29 cellular contexts compared by ENCODE assay signal in genomic region chr2:133447303-133447702, GRCh38.
"Had no signal": no experiment of that assay in that cellular context is flagged by ENCODE, and none has a peak within 500 bp of the region (broad histone marks: within the 10 kb centered on the region; RNA-seq: fewer than 3 reads in every experiment).

No MANE protein-coding gene starts in this region.

- H3K9me3 ChIP-seq: stomach, suprapubic skin, testis, thoracic aorta, thyroid gland, tibial artery, tibial nerve, transverse colon, upper lobe of left lung, upper lobe of right lung, uterus, vagina had no signal

- H3K27me3 ChIP-seq: stomach, suprapubic skin, testis, thyroid gland, tibial artery, tibial nerve, transverse colon, upper lobe of left lung, upper lobe of right lung, uterus, vagina had no signal

- H3K27me3 Mint-ChIP-seq: stimulated activated memory B cell treated with anti-CD40 and anti-IgM and Interleukin-4, amounts not matched to agents 10 μg/mL and 1 μg/mL and 100 μg/mL, for 72 hours; stimulated activated naive B cell treated with anti-CD40 and anti-IgM and Interleukin-4, amounts not matched to agents 10 μg/mL and 1 μg/mL and 100 μg/mL, for 72 hours; stimulated activated naive CD8-positive, alpha-beta T cell treated with anti-CD3 and anti-CD28 coated beads, Interleukin-15, amount 100 ng/mL, for 72 hours; stimulated activated naive CD8-positive, alpha-beta T cell treated with anti-CD3 and anti-CD28 coated beads, Interleukin-15, Interleukin-2, amounts not matched to agents 100 ng/mL and 50 ng/mL, for 24 hours had no signal

- DNase-seq: stimulated activated CD4-positive, alpha-beta T cell treated with anti-CD3 and anti-CD28 coated beads, Interleukin-2, amount 100 ng/mL, for 48 hours; stimulated activated CD4-positive, alpha-beta T cell treated with anti-CD3 and anti-CD28 coated beads, Interleukin-4, amount 100 ng/mL, for 1 hour; stimulated activated CD4-positive, alpha-beta T cell treated with anti-CD3 and anti-CD28 coated beads, Interleukin-4, amount 100 ng/mL, for 24 hours; stimulated activated CD4-positive, alpha-beta T cell treated with anti-CD3 and anti-CD28 coated beads, Interleukin-4, amount 100 ng/mL, for 4 hours; stimulated activated CD8-positive, alpha-beta memory T cell treated with anti-CD3 and anti-CD28 coated beads, Interleukin-4, amount 100 ng/mL, for 48 hours; stimulated activated naive B cell treated with anti-CD40 and anti-IgM and Interleukin-4, amounts not matched to agents 10 μg/mL and 1 μg/mL and 100 μg/mL, for 72 hours; stimulated activated naive CD4-positive, alpha-beta T cell; stimulated activated naive CD4-positive, alpha-beta T cell treated with Interleukin-2 at 50 U/mL for 16 hours; stimulated activated naive CD8-positive, alpha-beta T cell treated with anti-CD3 and anti-CD28 coated beads, Interleukin-15, amount 100 ng/mL, for 72 hours; stimulated activated naive CD8-positive, alpha-beta T cell treated with anti-CD3 and anti-CD28 coated beads, Interleukin-15, Interleukin-2, amounts not matched to agents 100 U/mL and 50 U/mL, for 24 hours; stomach; substantia nigra; testis; thyroid gland; tibial artery; transverse colon; trophoblast cell; upper lobe of left lung; upper lobe of right lung; uterus had no signal

- H3K4me1 ChIP-seq: stomach, suprapubic skin, testis, thyroid gland, tibial artery, transverse colon, upper lobe of left lung, upper lobe of right lung, uterus, vagina had no signal

- H3K4me3 ChIP-seq: stomach, suprapubic skin, testis, thoracic aorta, thyroid gland, tibial artery, tibial nerve, transverse colon, upper lobe of left lung, upper lobe of right lung, uterus, vagina had no signal

- FAIRE-seq: urothelium cell line had no signal

- H3K27ac ChIP-seq: stomach, suprapubic skin, testis, thoracic aorta, thyroid gland, tibial artery, tibial nerve, transverse colon, upper lobe of left lung, upper lobe of right lung, uterus, vagina had no signal

- H3K4me3 Mint-ChIP-seq: stimulated activated effector memory CD8-positive, alpha-beta T cell treated with anti-CD3 and anti-CD28 coated beads, Interleukin-12 subunit alpha, Interleukin-12 subunit beta, amount 100 ng/mL, for 72 hours; stimulated activated memory B cell treated with anti-CD40 and anti-IgM and Interleukin-4, amounts not matched to agents 10 μg/mL and 1 μg/mL and 100 μg/mL, for 72 hours; stimulated activated naive B cell treated with anti-CD40 and anti-IgM and Interleukin-4, amounts not matched to agents 10 μg/mL and 1 μg/mL and 100 μg/mL, for 72 hours; stimulated activated naive CD8-positive, alpha-beta T cell treated with anti-CD3 and anti-CD28 coated beads, Interleukin-15, amount 100 ng/mL, for 72 hours; stimulated activated naive CD8-positive, alpha-beta T cell treated with anti-CD3 and anti-CD28 coated beads, Interleukin-15, Interleukin-2, amounts not matched to agents 100 ng/mL and 50 ng/mL, for 24 hours; type B pancreatic cell had no signal

- H3K4me1 Mint-ChIP-seq: stimulated activated effector memory CD8-positive, alpha-beta T cell treated with anti-CD3 and anti-CD28 coated beads, Interleukin-12 subunit alpha, Interleukin-12 subunit beta, amount 100 ng/mL, for 72 hours; stimulated activated memory B cell treated with anti-CD40 and anti-IgM and Interleukin-4, amounts not matched to agents 10 μg/mL and 1 μg/mL and 100 μg/mL, for 72 hours; stimulated activated naive B cell treated with anti-CD40 and anti-IgM and Interleukin-4, amounts not matched to agents 10 μg/mL and 1 μg/mL and 100 μg/mL, for 72 hours; stimulated activated naive CD8-positive, alpha-beta T cell treated with anti-CD3 and anti-CD28 coated beads, Interleukin-15, amount 100 ng/mL, for 72 hours had no signal

- ATAC-seq: stimulated activated effector memory CD8-positive, alpha-beta T cell treated with anti-CD3 and anti-CD28 coated beads, Interleukin-12 subunit alpha, Interleukin-12 subunit beta, amount 100 ng/mL, for 72 hours; stimulated activated memory B cell treated with anti-CD40 and anti-IgM and Interleukin-4, amounts not matched to agents 10 μg/mL and 1 μg/mL and 100 μg/mL, for 72 hours; stimulated activated naive B cell treated with anti-CD40 and anti-IgM and Interleukin-4, amounts not matched to agents 10 μg/mL and 1 μg/mL and 100 μg/mL, for 72 hours; stimulated activated naive CD8-positive, alpha-beta T cell treated with anti-CD3 and anti-CD28 coated beads, Interleukin-15, amount 100 ng/mL, for 72 hours; stimulated activated naive CD8-positive, alpha-beta T cell treated with anti-CD3 and anti-CD28 coated beads, Interleukin-15, Interleukin-2, amounts not matched to agents 100 U/mL and 50 U/mL, for 24 hours; upper lobe of right lung had no signal

- H3K36me3 Mint-ChIP-seq: stimulated activated effector memory CD8-positive, alpha-beta T cell treated with anti-CD3 and anti-CD28 coated beads, Interleukin-12 subunit alpha, Interleukin-12 subunit beta, amount 100 ng/mL, for 72 hours; stimulated activated memory B cell treated with anti-CD40 and anti-IgM and Interleukin-4, amounts not matched to agents 10 μg/mL and 1 μg/mL and 100 μg/mL, for 72 hours; stimulated activated naive B cell treated with anti-CD40 and anti-IgM and Interleukin-4, amounts not matched to agents 10 μg/mL and 1 μg/mL and 100 μg/mL, for 72 hours; type B pancreatic cell had no signal

- H3K36me3 ChIP-seq: stomach, suprapubic skin, thoracic aorta, thyroid gland, tibial artery, tibial nerve, transverse colon, upper lobe of left lung, upper lobe of right lung, uterus, vagina had no signal

- H3K27ac Mint-ChIP-seq: stimulated activated effector memory CD8-positive, alpha-beta T cell treated with anti-CD3 and anti-CD28 coated beads, Interleukin-12 subunit alpha, Interleukin-12 subunit beta, amount 100 ng/mL, for 72 hours; stimulated activated memory B cell treated with anti-CD40 and anti-IgM and Interleukin-4, amounts not matched to agents 10 μg/mL and 1 μg/mL and 100 μg/mL, for 72 hours; stimulated activated naive B cell treated with anti-CD40 and anti-IgM and Interleukin-4, amounts not matched to agents 10 μg/mL and 1 μg/mL and 100 μg/mL, for 72 hours; stimulated activated naive CD8-positive, alpha-beta T cell treated with anti-CD3 and anti-CD28 coated beads, Interleukin-15, Interleukin-2, amounts not matched to agents 100 ng/mL and 50 ng/mL, for 24 hours; type B pancreatic cell had no signal

- H3K9me3 Mint-ChIP-seq: stimulated activated memory B cell treated with anti-CD40 and anti-IgM and Interleukin-4, amounts not matched to agents 10 μg/mL and 1 μg/mL and 100 μg/mL, for 72 hours; stimulated activated naive CD8-positive, alpha-beta T cell treated with anti-CD3 and anti-CD28 coated beads, Interleukin-15, Interleukin-2, amounts not matched to agents 100 ng/mL and 50 ng/mL, for 24 hours; type B pancreatic cell had no signal
